Comparison of ENCODE assay signal across 8 cellular contexts in genomic region chr17:79023886-79024771, GRCh38. TPM values are rescaled to one million over a fixed set of nuclear protein-coding genes. Genes with fewer than 3 reads are reported as not detected.
A peak's percentile ranks its signal among the peaks of the same experiment; 100 is the strongest.
DNase-seq lines count a peak whose midpoint lies in the region; TF ChIP-seq lines count a peak whose summit lies in the region.

Gene C1QTNF1 (plus strand): TSS chr17:79024169. CDS start chr17:79043969, 19,800 bp downstream.

- H3K4me1 Mint-ChIP-seq in activated CD4-positive, alpha-beta T cell treated with anti-CD3 and anti-CD28 coated beads, Interleukin-2, amount 10 ng/mL, durations not matched to agents 7 days and 5 days = peaks cover 9% of the 10 kb centered on the region

- H2AFZ ChIP-seq in ACC112 (ENCODE audit: low read length, unreplicated experiment) (no peak within 1 kb of the TSS), OCI-LY7 (ENCODE audit: low read length) (no peak within 1 kb of the TSS)

- in situ Hi-C loops in HAP-1 (cut with MboI; ENCODE audit: low sequenced_read_pairs) = no loop called here

- DNase-seq in HAP-1 (ENCODE audit: low spot score in 2 of 2) = peak; percentile 28 to 81
- peak; percentile 26 for DNase-seq in activated CD4-positive, alpha-beta T cell treated with anti-CD3 and anti-CD28 coated beads, Interleukin-2, amount 10 ng/mL, durations not matched to agents 7 days and 5 days
- DNase-seq in uterus = peak in 1 of 2 donors; percentile 62
- DNase-seq in NCI-H2081 treated with DMSO at 0.1 percent for 48 hours (lab: John Stamatoyannopoulos, UW) = no peak
- no peak for DNase-seq in OCI-LY7 (ENCODE audit: low spot score)

- H3K27me3 ChIP-seq in ACC112 (ENCODE audit: insufficient read depth, low read length) = no peaks in the 10 kb centered on the region
- no peaks in the 10 kb centered on the region for H3K27me3 ChIP-seq in HAP-1 (ENCODE audit: low read depth)
- no peaks in the 10 kb centered on the region for H3K27me3 ChIP-seq in esophagus (ENCODE audit: control insufficient read depth in 1 of 2, insufficient read depth in 2 of 2, low read length in 2 of 2)
- H3K27me3 ChIP-seq in muscle layer of duodenum (ENCODE audit: low read depth, low read length) = no peaks in the 10 kb centered on the region
- H3K27me3 ChIP-seq in uterus = no peaks in the 10 kb centered on the region

- TF ChIP-seq POLR2A in uterus (IDR thresholded peaks at IDR 0.05) = peak; percentile 10 to 31

- intact Hi-C loops in uterus (cut with DNase I; ENCODE audit: low total_unique reads) = no loop called here
- intact Hi-C loops in OCI-LY7 (cut with micrococcal nuclease; ENCODE audit: unreplicated experiment) = no loop called here

- no peaks in the 10 kb centered on the region for H3K9me2 ChIP-seq in OCI-LY7 (ENCODE audit: insufficient read depth, low read length)

- peak within 1 kb of the TSS; percentile 64 for H3K4me3 Mint-ChIP-seq in activated CD4-positive, alpha-beta T cell treated with anti-CD3 and anti-CD28 coated beads, Interleukin-2, amount 10 ng/mL, durations not matched to agents 7 days and 5 days

- H3K79me2 ChIP-seq in ACC112 (ENCODE audit: control insufficient read depth, insufficient read depth, low read length, unreplicated experiment) (peaks cover 4% of the 10 kb centered on the region), OCI-LY7 (ENCODE audit: insufficient read depth, low read depth, low read length) (no peaks in the 10 kb centered on the region)

- CTCF ChIA-PET in activated CD4-positive, alpha-beta T cell treated with anti-CD3 and anti-CD28 coated beads, Interleukin-2, amount 10 ng/mL, durations not matched to agents 7 days and 5 days (lab: Charles Lee) = no interaction called here
- CTCF ChIA-PET in OCI-LY7 (lab: Charles Lee; ENCODE audit: unreplicated experiment) = no interaction called here

- TF ChIP-seq CTCF in uterus (IDR thresholded peaks at IDR 0.05) (peak in 3 of 4 experiments; percentile 28 to 57 (median 36)), OCI-LY7 (conservative IDR thresholded peaks at IDR 0.05; ENCODE audit: low read length) (no peak)

- 1 to 2% methylated on average over 75 to 77 of the region's 77 CpGs for WGBS in esophagus, 2 donors

- POLR2A ChIA-PET in activated CD4-positive, alpha-beta T cell treated with anti-CD3 and anti-CD28 coated beads, Interleukin-2, amount 10 ng/mL, durations not matched to agents 7 days and 5 days (lab: Charles Lee) = no interaction called here
- POLR2A ChIA-PET in OCI-LY7 (lab: Charles Lee) = no interaction called here

- H3K27me3 Mint-ChIP-seq in activated CD4-positive, alpha-beta T cell treated with anti-CD3 and anti-CD28 coated beads, Interleukin-2, amount 10 ng/mL, durations not matched to agents 7 days and 5 days = peaks cover 64% of the 10 kb centered on the region

- no peaks in the 10 kb centered on the region for H3K36me3 Mint-ChIP-seq in activated CD4-positive, alpha-beta T cell treated with anti-CD3 and anti-CD28 coated beads, Interleukin-2, amount 10 ng/mL, durations not matched to agents 7 days and 5 days (ENCODE audit: low read depth)

- H3K36me3 ChIP-seq in ACC112 (ENCODE audit: insufficient read depth, low read length) (no peaks in the 10 kb centered on the region), HAP-1 (replicated peaks) (no peaks in the 10 kb centered on the region), esophagus (ENCODE audit: control insufficient read depth in 2 of 2, insufficient read depth in 2 of 2, low read length in 1 of 2) (no peaks in the 10 kb centered on the region), muscle layer of duodenum (ENCODE audit: control insufficient read depth in 1 of 2, insufficient read depth in 2 of 2, low read length in 2 of 2) (no peaks in the 10 kb centered on the region), uterus (no peaks in the 10 kb centered on the region), OCI-LY7 (ENCODE audit: insufficient read depth, low read length) (no peaks in the 10 kb centered on the region)

- no peak within 1 kb of the TSS for H3K4me2 ChIP-seq in OCI-LY7 (ENCODE audit: low read length)

- no TSS peak for BruUV-seq in OCI-LY7 (replicated peaks; lab: Mats Ljungman, UMichigan)

- no peaks in the 10 kb centered on the region for H3K9me3 Mint-ChIP-seq in activated CD4-positive, alpha-beta T cell treated with anti-CD3 and anti-CD28 coated beads, Interleukin-2, amount 10 ng/mL, durations not matched to agents 7 days and 5 days

- H3K9me3 ChIP-seq in HAP-1 (no peaks in the 10 kb centered on the region), esophagus (ENCODE audit: control insufficient read depth in 2 of 2, insufficient read depth in 1 of 2, low read depth in 1 of 2, low read length in 1 of 2) (no peaks in the 10 kb centered on the region), muscle layer of duodenum (ENCODE audit: control insufficient read depth in 1 of 2, low read length in 2 of 2) (no peaks in the 10 kb centered on the region), uterus (no peaks in the 10 kb centered on the region), OCI-LY7 (ENCODE audit: low read length) (no peaks in the 10 kb centered on the region)

- no peaks in the 10 kb centered on the region for H4K20me1 ChIP-seq in OCI-LY7 (ENCODE audit: insufficient read depth, low read length)

- H3K4me3 ChIP-seq in ACC112 (ENCODE audit: low read depth, low read length) (peak within 1 kb of the TSS; percentile 82), HAP-1 (peak within 1 kb of the TSS; percentile 49), esophagus (ENCODE audit: low read depth in 1 of 2, low read length in 2 of 2) (peak within 1 kb of the TSS; percentile 37 to 53), muscle layer of duodenum (ENCODE audit: low read depth in 1 of 2, low read length in 2 of 2) (peak within 1 kb of the TSS; percentile 59 to 77), uterus (peak within 1 kb of the TSS; percentile 51 to 55), OCI-LY7 (ENCODE audit: low read depth, low read length, poor library complexity, severe bottlenecking) (no peak within 1 kb of the TSS)

- peaks cover 70% of the 10 kb centered on the region for H3K4me1 ChIP-seq in ACC112 (ENCODE audit: control insufficient read depth, insufficient read depth, low read length, unreplicated experiment)
- peaks cover 7% of the 10 kb centered on the region; the same call in 1 of the 2 replicates for H3K4me1 ChIP-seq in HAP-1
- peaks cover 10 to 24% of the 10 kb centered on the region in 2 donors for H3K4me1 ChIP-seq in esophagus (ENCODE audit: control insufficient read depth in 2 of 2, insufficient read depth in 2 of 2, low read length in 1 of 2)
- H3K4me1 ChIP-seq in muscle layer of duodenum (ENCODE audit: control insufficient read depth in 1 of 2, insufficient read depth in 2 of 2, low read length in 2 of 2) = peaks cover 18 to 47% of the 10 kb centered on the region in 2 donors
- H3K4me1 ChIP-seq in uterus = peaks cover 7 to 23% of the 10 kb centered on the region in 2 donors
- H3K4me1 ChIP-seq in OCI-LY7 (ENCODE audit: insufficient read depth, low read length, poor library complexity, severe bottlenecking) = no peaks in the 10 kb centered on the region

- peak within 1 kb of the TSS; percentile 0; the same call in 1 of the 2 replicates for H3K27ac ChIP-seq in ACC112 (ENCODE audit: low read depth, low read length)
- peak within 1 kb of the TSS; percentile 14 to 51 for H3K27ac ChIP-seq in esophagus (ENCODE audit: low read depth in 2 of 2, low read length in 1 of 2)
- H3K27ac ChIP-seq in muscle layer of duodenum (ENCODE audit: low read length) = no peak within 1 kb of the TSS
- H3K27ac ChIP-seq in uterus = peak within 1 kb of the TSS; percentile 47 to 53
- H3K27ac ChIP-seq in OCI-LY7 (ENCODE audit: low read depth, low read length, poor library complexity, severe bottlenecking) = no peak within 1 kb of the TSS

- H3K27ac Mint-ChIP-seq in activated CD4-positive, alpha-beta T cell treated with anti-CD3 and anti-CD28 coated beads, Interleukin-2, amount 10 ng/mL, durations not matched to agents 7 days and 5 days = peak within 1 kb of the TSS; percentile 13

RNA-seq across cellular contexts. Expression of gene C1QTNF1, which starts in this region (rescaled TPM):
- total RNA-seq in activated CD4-positive, alpha-beta T cell treated with anti-CD3 and anti-CD28 coated beads, Interleukin-2, amount 10 ng/mL, durations not matched to agents 7 days and 5 days = not detected
- 1 to 10 TPM; 6.0 to 7.2 TPM for polyA plus RNA-seq in esophagus
- total RNA-seq in uterus (10 to 100 TPM in 3 of 4 donors, 1 to 10 TPM in 1; 2.9 to 80.8 (median 39.6) TPM), OCI-LY7 (2022) (not detected in 2 replicates)
- not detected in 2 replicates for total RNA-seq in OCI-LY7 (2014; rRNA removed; shearing (Covaris generic))

Comparison
In these comparisons a context has a peak if more than half of its experiments do, and no peak if none do; other contexts are left out.
1. Peak in DNase-seq in activated CD4-positive, alpha-beta T cell treated with anti-CD3 and anti-CD28 coated beads, Interleukin-2, amount 10 ng/mL, durations not matched to agents 7 days and 5 days; RNA of the gene not detected or under 1 TPM.
2. H3K27ac ChIP-seq: peak in ACC112 (single experiment), esophagus (2 of 2) and uterus (2 of 2); none in muscle layer of duodenum (single experiment) and OCI-LY7 (single experiment).
3. DNase-seq: peak in HAP-1 (2 of 2); none in NCI-H2081 treated with DMSO at 0.1 percent for 48 hours (single experiment) and OCI-LY7 (single experiment).